In the genomic region with DNA sequence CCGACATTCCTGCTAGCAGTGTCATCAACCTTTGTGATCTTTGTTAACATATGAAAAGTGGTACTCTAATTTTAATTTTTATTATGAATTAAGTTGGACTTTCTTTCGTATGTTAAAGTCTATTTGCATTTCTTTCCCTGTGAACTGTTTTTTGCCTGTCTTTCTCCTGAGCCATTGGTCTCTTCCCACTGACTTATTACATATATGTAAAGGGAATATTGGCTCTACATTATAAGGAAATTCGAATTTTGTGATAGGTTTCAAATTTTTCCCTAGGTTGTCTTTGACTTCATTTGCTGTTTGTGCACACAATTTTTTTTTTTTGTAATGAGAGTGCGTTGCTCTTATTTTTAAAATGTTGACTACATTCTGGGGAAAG, we compare ENCODE assay signal across 10 cellular contexts. TPM values are rescaled to one million over a fixed set of nuclear protein-coding genes. Genes with fewer than 3 reads are reported as not detected.
A peak's percentile ranks its signal among the peaks of the same experiment; 100 is the strongest.
DNase-seq lines count a peak whose midpoint lies in the region; ATAC-seq, FAIRE-seq and TF ChIP-seq lines count a peak whose summit lies in the region.
"Had no signal": no experiment of that assay in that cellular context is flagged by ENCODE, and none has a peak within 500 bp of the region (broad histone marks: within the 10 kb centered on the region; RNA-seq: fewer than 3 reads in every experiment).

No MANE protein-coding gene starts in this region.

- H3K27ac Mint-ChIP-seq in activated T-helper 2 cell treated with anti-CD3 and anti-CD28 coated beads, Interferon-gamma antibody, Interleukin-2, Interleukin-4, amounts not matched to agents 10 μg/mL and 5 μg/mL and 100 μg/mL, durations not matched to agents 14 hours and 24 hours and 36 hours = peak overlapping the region; percentile 64

- H3K4me3 ChIP-seq in kidney (ENCODE audit: low read length in 2 of 2) (peak overlapping the region; percentile 47 to 58), subcutaneous abdominal adipose tissue (ENCODE audit: low read depth in 1 of 5, low read length in 5 of 5) (peak overlapping the region in 3 of 5 donors; percentile 83 to 85 (median 84))

- peaks cover 0 to 18% of the 10 kb centered on the region in 2 donors for H3K36me3 ChIP-seq in kidney (ENCODE audit: control insufficient read depth in 1 of 2, insufficient read depth in 2 of 2, low read length in 2 of 2)
- H3K36me3 ChIP-seq in subcutaneous abdominal adipose tissue (ENCODE audit: control insufficient read depth in 5 of 5, insufficient read depth in 5 of 5, low read length in 5 of 5) = peaks cover 8 to 23% (median 22%) of the 10 kb centered on the region in 5 donors

- H3K9me3 Mint-ChIP-seq in activated T-helper 2 cell treated with anti-CD3 and anti-CD28 coated beads, Interferon-gamma antibody, Interleukin-2, Interleukin-4, amounts not matched to agents 10 μg/mL and 5 μg/mL and 100 μg/mL, durations not matched to agents 14 hours and 24 hours and 36 hours = peaks cover 5% of the 10 kb centered on the region

- H3K27ac ChIP-seq in kidney (ENCODE audit: low read depth in 2 of 2, low read length in 2 of 2) (peak overlapping the region in 1 of 2 donors; percentile 27), subcutaneous abdominal adipose tissue (ENCODE audit: low read depth, low read length) (peak overlapping the region; percentile 76)

- H3K9me3 ChIP-seq in kidney (ENCODE audit: control insufficient read depth in 1 of 2, low read length in 2 of 2) (no peaks in the 10 kb centered on the region), subcutaneous abdominal adipose tissue (ENCODE audit: control insufficient read depth in 5 of 5, low read length in 5 of 5) (no peaks in the 10 kb centered on the region)

- H3K27me3 ChIP-seq in subcutaneous abdominal adipose tissue (ENCODE audit: control insufficient read depth in 5 of 5, insufficient read depth in 4 of 5, low read length in 5 of 5) = peaks cover under 1 to 14% (median 7%) of the 10 kb centered on the region in 5 donors

- DNase-seq in NCI-H345 treated with DMSO at 0.1 percent for 48 hours (lab: John Stamatoyannopoulos, UW; ENCODE audit: unreplicated experiment) = peak; percentile 23
- no peak for DNase-seq in NCI-H345 (lab: John Stamatoyannopoulos, UW)
- no peak for DNase-seq in activated T-helper 2 cell treated with anti-CD3 and anti-CD28 coated beads, Interferon-gamma antibody, Interleukin-2, Interleukin-4, amounts not matched to agents 10 μg/mL and 5 μg/mL and 100 μg/mL, durations not matched to agents 14 hours and 24 hours and 36 hours (ENCODE audit: low spot score)
- DNase-seq in kidney = no peak
- DNase-seq in H54 (ENCODE audit: insufficient read length, low spot score) = no peak
- no peak for DNase-seq in GM20000 (ENCODE audit: low spot score)

- TF ChIP-seq CTCF in kidney (IDR thresholded peaks at IDR 0.05; ENCODE audit: borderline replicate concordance, extremely low read depth, insufficient read depth) (no peak), GM20000 (IDR thresholded peaks at IDR 0.05; ENCODE audit: extremely low read depth, missing control alignments) (no peak)

- peak overlapping the region; percentile 87 for H3K4me3 Mint-ChIP-seq in activated T-helper 2 cell treated with anti-CD3 and anti-CD28 coated beads, Interferon-gamma antibody, Interleukin-2, Interleukin-4, amounts not matched to agents 10 μg/mL and 5 μg/mL and 100 μg/mL, durations not matched to agents 14 hours and 24 hours and 36 hours (ENCODE audit: low read depth)

- peaks cover 14% of the 10 kb centered on the region for H3K27me3 Mint-ChIP-seq in activated T-helper 2 cell treated with anti-CD3 and anti-CD28 coated beads, Interferon-gamma antibody, Interleukin-2, Interleukin-4, amounts not matched to agents 10 μg/mL and 5 μg/mL and 100 μg/mL, durations not matched to agents 14 hours and 24 hours and 36 hours (ENCODE audit: low read depth)

- H3K4me1 ChIP-seq in kidney (ENCODE audit: control insufficient read depth in 1 of 2, insufficient read depth in 1 of 2, low read depth in 1 of 2, low read length in 2 of 2) (peaks cover 0 to 5% of the 10 kb centered on the region in 2 donors), subcutaneous abdominal adipose tissue (ENCODE audit: control insufficient read depth in 5 of 5, insufficient read depth in 5 of 5, low read length in 5 of 5) (peaks cover 0 to 20% (median 16%) of the 10 kb centered on the region in 5 donors)

- intact Hi-C loops in activated T-helper 2 cell treated with anti-CD3 and anti-CD28 coated beads, Interferon-gamma antibody, Interleukin-2, Interleukin-4, amounts not matched to agents 10 μg/mL and 5 μg/mL and 100 μg/mL, durations not matched to agents 14 hours and 24 hours and 36 hours (cut with micrococcal nuclease) = loop anchor here (2.0 to 5.0 kb wide), 3 partner anchors 47 to 417 kb away; a partner anchor contains a TSS
- intact Hi-C loops in kidney (cut with DNase I) = no loop called here

- ATAC-seq in HG03571 (IDR thresholded peaks at IDR 0.05; ENCODE audit: unreplicated experiment) = no peak

- FAIRE-seq in kidney (lab: Jason Lieb, UNC) = no peak
- no peak for FAIRE-seq in H54 (lab: Jason Lieb, UNC)
- FAIRE-seq: A204.1 had no signal

- H3K36me3 Mint-ChIP-seq in activated T-helper 2 cell treated with anti-CD3 and anti-CD28 coated beads, Interferon-gamma antibody, Interleukin-2, Interleukin-4, amounts not matched to agents 10 μg/mL and 5 μg/mL and 100 μg/mL, durations not matched to agents 14 hours and 24 hours and 36 hours (ENCODE audit: low read depth) = peaks cover 32% of the 10 kb centered on the region

- no peak for TF ChIP-seq POLR2A in H54 (IDR thresholded peaks at IDR 0.05; ENCODE audit: low read depth, low read length)

- no peak overlapping the region for H3K9ac ChIP-seq in kidney (ENCODE audit: low read length in 2 of 2)
- H3K9ac ChIP-seq in subcutaneous abdominal adipose tissue (ENCODE audit: low read length in 5 of 5) = peak overlapping the region in 1 of 5 donors; percentile 35

- peaks cover 33% of the 10 kb centered on the region for H3K4me1 Mint-ChIP-seq in activated T-helper 2 cell treated with anti-CD3 and anti-CD28 coated beads, Interferon-gamma antibody, Interleukin-2, Interleukin-4, amounts not matched to agents 10 μg/mL and 5 μg/mL and 100 μg/mL, durations not matched to agents 14 hours and 24 hours and 36 hours (ENCODE audit: low read depth)

RNA-seq across cellular contexts. Expression of a gene that starts 0.4 kb away (rescaled TPM):
- total RNA-seq in activated T-helper 2 cell treated with anti-CD3 and anti-CD28 coated beads, Interferon-gamma antibody, Interleukin-2, Interleukin-4, amounts not matched to agents 10 μg/mL and 5 μg/mL and 100 μg/mL, durations not matched to agents 14 hours and 24 hours and 36 hours = 80.4 and 86.1 TPM in 2 replicates
- 57.7 TPM for total RNA-seq in kidney
- polyA plus RNA-seq in kidney (ENCODE audit: insufficient read depth, low read depth, low replicate concordance) = 49.3 TPM

RNA-seq across cellular contexts. Expression of a gene that starts 47.1 kb away (rescaled TPM):
- total RNA-seq in activated T-helper 2 cell treated with anti-CD3 and anti-CD28 coated beads, Interferon-gamma antibody, Interleukin-2, Interleukin-4, amounts not matched to agents 10 μg/mL and 5 μg/mL and 100 μg/mL, durations not matched to agents 14 hours and 24 hours and 36 hours = 45.9 and 49.9 TPM in 2 replicates
- 41.7 TPM for total RNA-seq in kidney
- 34.5 TPM for polyA plus RNA-seq in kidney (ENCODE audit: insufficient read depth, low read depth, low replicate concordance)

RNA-seq across cellular contexts. Expression of a gene that starts 55.2 kb away (rescaled TPM):
- total RNA-seq in activated T-helper 2 cell treated with anti-CD3 and anti-CD28 coated beads, Interferon-gamma antibody, Interleukin-2, Interleukin-4, amounts not matched to agents 10 μg/mL and 5 μg/mL and 100 μg/mL, durations not matched to agents 14 hours and 24 hours and 36 hours = not detected in 2 replicates
- total RNA-seq in kidney = not detected
- not detected for polyA plus RNA-seq in kidney (ENCODE audit: insufficient read depth, low read depth, low replicate concordance)
- total RNA-seq: pulmonary artery endothelial cell had no signal
